In the genomic region with DNA sequence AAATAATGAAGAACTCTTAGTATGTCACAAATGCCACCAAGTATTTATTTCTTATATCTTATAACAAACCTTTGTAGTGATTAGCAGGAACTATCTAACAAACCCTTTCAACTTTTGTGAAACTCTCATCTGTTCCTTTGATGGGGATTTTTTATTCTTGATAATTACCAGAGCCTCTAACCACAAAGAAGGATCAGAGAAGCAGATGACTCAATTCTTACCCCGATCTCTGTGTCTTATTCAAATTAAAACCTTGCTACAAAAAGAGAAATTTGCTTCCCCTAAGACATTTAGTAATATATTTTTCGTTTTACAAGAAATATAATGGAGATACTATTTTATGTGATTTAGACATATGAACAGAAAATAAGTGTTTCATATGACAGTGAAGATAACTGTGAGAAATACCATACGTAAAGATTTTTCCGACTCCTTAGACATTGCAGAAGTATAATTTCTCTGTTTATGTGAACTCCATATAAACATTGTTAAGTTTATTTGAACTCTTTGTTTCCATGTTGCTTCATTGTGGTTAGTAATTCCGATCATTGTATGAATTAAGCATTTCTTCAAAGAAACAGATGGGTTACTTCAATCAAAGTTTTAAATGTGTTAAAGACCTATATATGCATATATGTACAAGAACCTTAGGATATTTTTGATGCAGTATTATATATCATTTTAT, we compare ENCODE assay signal across 9 cellular contexts.
DNase-seq lines count a peak whose midpoint lies in the region; ATAC-seq, FAIRE-seq and TF ChIP-seq lines count a peak whose summit lies in the region.
"Had no signal": no experiment of that assay in that cellular context is flagged by ENCODE, and none has a peak within 500 bp of the region (broad histone marks: within the 10 kb centered on the region; RNA-seq: fewer than 3 reads in every experiment).

No MANE protein-coding gene starts in this region.

- FAIRE-seq in HTR-8/SVneo (lab: Jason Lieb, UNC), result no peak

- DNase-seq in fibroblast of gingiva (ENCODE audit: low read depth), result peak; percentile 31
- no peak for DNase-seq in foreskin melanocyte
- DNase-seq in HTR-8/SVneo (ENCODE audit: insufficient read length, low spot score), result no peak
- no peak for DNase-seq in head of caudate nucleus
- no peak for DNase-seq in ascending aorta (ENCODE audit: low spot score in 2 of 2)
- DNase-seq: dorsolateral prefrontal cortex had no signal

- no peaks in the 10 kb centered on the region for H3K27me3 ChIP-seq in ascending aorta

- no peaks in the 10 kb centered on the region for H3K36me3 ChIP-seq in ascending aorta

- H3K27ac ChIP-seq in ascending aorta, result no peak overlapping the region
- H3K27ac ChIP-seq: dorsolateral prefrontal cortex had no signal

- TF ChIP-seq CTCF in ascending aorta (IDR thresholded peaks at IDR 0.05), result no peak

- H3K4me1 ChIP-seq in ascending aorta, result no peaks in the 10 kb centered on the region

- peak; percentile 96 for ATAC-seq in GM18499 (IDR thresholded peaks at IDR 0.05; ENCODE audit: insufficient read depth, unreplicated experiment)
- peak; percentile 84 for ATAC-seq in GM21381 (IDR thresholded peaks at IDR 0.05; ENCODE audit: unreplicated experiment)
- peak; percentile 90 for ATAC-seq in HG03175 (IDR thresholded peaks at IDR 0.05; ENCODE audit: unreplicated experiment)

- no peak overlapping the region for H3K4me3 ChIP-seq in ascending aorta
- H3K4me3 ChIP-seq: dorsolateral prefrontal cortex had no signal

- H3K9me3 ChIP-seq in ascending aorta, result no peaks in the 10 kb centered on the region

- intact Hi-C loops in head of caudate nucleus (cut with DNase I), result no loop called here
- intact Hi-C loops in ascending aorta (cut with DNase I), result no loop called here
